ENCODE assay signal across 12 cellular contexts in the genomic region with DNA sequence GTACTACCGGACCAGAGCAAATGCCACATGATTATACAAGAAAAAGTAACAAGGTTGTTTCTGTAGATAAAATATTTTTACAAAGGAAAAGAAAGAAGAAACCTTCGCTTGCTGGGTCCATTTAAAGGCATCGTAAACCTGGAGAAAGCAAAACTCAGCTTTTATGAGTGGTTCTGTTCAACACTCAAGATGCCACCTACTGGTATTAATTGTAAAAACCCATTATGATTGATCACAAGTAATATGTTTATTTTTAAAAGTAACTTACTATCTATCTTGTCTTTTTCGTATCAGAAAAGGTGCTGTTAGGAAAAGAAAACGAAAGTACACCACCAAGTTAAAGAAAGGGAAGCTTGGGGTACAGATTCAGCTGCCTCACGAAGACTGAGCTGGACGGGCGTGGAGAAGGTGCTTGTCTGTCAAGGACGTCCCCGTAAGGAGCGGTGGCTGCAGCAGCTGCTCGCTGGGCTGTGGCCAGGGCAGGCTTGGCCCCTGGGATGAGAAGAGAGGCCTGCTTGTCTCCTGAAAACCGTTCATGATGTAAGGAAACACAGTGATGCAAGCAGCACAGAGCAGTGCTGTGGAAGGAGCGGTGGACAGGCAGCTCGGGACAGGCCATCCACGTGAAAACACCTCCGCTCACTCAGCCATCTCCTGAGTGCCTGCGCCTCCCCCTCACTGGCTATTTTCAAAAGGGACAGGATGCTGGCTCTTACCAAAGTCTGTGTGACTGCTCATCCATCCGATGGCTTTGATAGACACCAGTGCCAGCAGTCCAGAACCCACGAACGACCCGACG. TPM values are rescaled to one million over a fixed set of nuclear protein-coding genes. Genes with fewer than 3 reads are reported as not detected.
DNase-seq lines count a peak whose midpoint lies in the region; ATAC-seq and TF ChIP-seq lines count a peak whose summit lies in the region.
"Had no signal": no experiment of that assay in that cellular context is flagged by ENCODE, and none has a peak within 500 bp of the region (broad histone marks: within the 10 kb centered on the region; RNA-seq: fewer than 3 reads in every experiment).

No MANE protein-coding gene starts in this region.

- H2AFZ ChIP-seq in SU-DHL-6 (ENCODE audit: low read depth, low read length, severe bottlenecking) = no peak overlapping the region
- H2AFZ ChIP-seq: parathyroid adenoma had no signal

- H3K4me3 ChIP-seq in BLaER1 treated with 17β-estradiol and CSF1 and Interleukin-3, amounts not matched to agents 10 nM and 100 nM = peak overlapping the region in 3 of 10 experiments; percentile 24 to 29 (median 25); a peak in 2 of 20 replicates
- no peak overlapping the region for H3K4me3 ChIP-seq in SU-DHL-6 (ENCODE audit: insufficient read depth, low read length, poor library complexity, severe bottlenecking)

- H3K9me3 ChIP-seq in BLaER1 treated with 17β-estradiol and CSF1 and Interleukin-3, amounts not matched to agents 10 nM and 100 nM (replicated peaks in 1 of 11) = peaks cover 0 to under 1% (median 0%) of the 10 kb centered on the region in 11 experiments; a peak in 2 of 22 replicates
- no peaks in the 10 kb centered on the region for H3K9me3 ChIP-seq in SU-DHL-6 (ENCODE audit: insufficient read depth, low read length)

- H3F3A ChIP-seq in SU-DHL-6 (ENCODE audit: insufficient read depth) = peaks cover 51% of the 10 kb centered on the region

- peak overlapping the region; percentile 71 to 93 (median 88) for H3K4me2 ChIP-seq in BLaER1 treated with 17β-estradiol and CSF1 and Interleukin-3, amounts not matched to agents 10 nM and 100 nM
- H3K4me2 ChIP-seq in SU-DHL-6 (ENCODE audit: low read depth, low read length, poor library complexity, severe bottlenecking) = peak overlapping the region; percentile 59

- peaks cover 44% of the 10 kb centered on the region for H3K79me2 ChIP-seq in SU-DHL-6 (ENCODE audit: insufficient read depth, low read length)

- DNase-seq in naive B cell (no peak), HK-2 (ENCODE audit: unreplicated experiment) (no peak), NCI-H2029 treated with DMSO at 0.1 percent for 48 hours (lab: John Stamatoyannopoulos, UW) (no peak), NCI-H2227 (lab: John Stamatoyannopoulos, UW; ENCODE audit: unreplicated experiment) (no peak)
- DNase-seq: activated CD8-positive, alpha-beta T cell treated with anti-CD3 and anti-CD28 coated beads for 36 hours; NCI-H1694 treated with DMSO at 0.1 percent for 48 hours; SIG-M5 had no signal

- H3K36me3 ChIP-seq in BLaER1 treated with 17β-estradiol and CSF1 and Interleukin-3, amounts not matched to agents 10 nM and 100 nM = peaks cover 38 to 82% (median 59%) of the 10 kb centered on the region in 11 experiments
- H3K36me3 ChIP-seq in SU-DHL-6 (ENCODE audit: low read length) = peaks cover 20% of the 10 kb centered on the region

- peak; percentile 24 for ATAC-seq in GM19463 (IDR thresholded peaks at IDR 0.05; ENCODE audit: unreplicated experiment)
- no peak for ATAC-seq in naive B cell (ENCODE audit: low read depth in 2 of 2)
- ATAC-seq in GM18907 (IDR thresholded peaks at IDR 0.05; ENCODE audit: unreplicated experiment) = no peak
- ATAC-seq: activated CD8-positive, alpha-beta T cell treated with anti-CD3 and anti-CD28 coated beads for 36 hours had no signal

- H3K27me3 ChIP-seq in BLaER1 treated with 17β-estradiol and CSF1 and Interleukin-3, amounts not matched to agents 10 nM and 100 nM = peaks cover 0 to 29% (median 0%) of the 10 kb centered on the region in 11 experiments; a peak in 4 of 22 replicates
- no peaks in the 10 kb centered on the region for H3K27me3 ChIP-seq in SU-DHL-6 (ENCODE audit: low read length)

- peak; percentile 22 for TF ChIP-seq CTCF in SU-DHL-6 (IDR thresholded peaks at IDR 0.05; ENCODE audit: insufficient read depth, low read length, poor library complexity, severe bottlenecking)

- peaks cover 70 to 100% (median 82%) of the 10 kb centered on the region in 3 donors for H3K4me1 Mint-ChIP-seq in naive B cell

- H3K27ac Mint-ChIP-seq in naive B cell = peak overlapping the region; percentile 42 to 98 (median 94)

- peaks cover 24 to 43% of the 10 kb centered on the region in 2 donors for H3K36me3 Mint-ChIP-seq in naive B cell

- peak overlapping the region in 6 of 8 donors; percentile 47 to 93 (median 54) for H3K4me3 Mint-ChIP-seq in naive B cell
- H3K4me3 Mint-ChIP-seq: activated CD8-positive, alpha-beta T cell treated with anti-CD3 and anti-CD28 coated beads for 36 hours had no signal

- no peaks in the 10 kb centered on the region for H3K9me3 Mint-ChIP-seq in naive B cell
- H3K9me3 Mint-ChIP-seq: activated CD8-positive, alpha-beta T cell treated with anti-CD3 and anti-CD28 coated beads for 36 hours had no signal

- H3K27me3 Mint-ChIP-seq in naive B cell = no peaks in the 10 kb centered on the region
- H3K27me3 Mint-ChIP-seq: activated CD8-positive, alpha-beta T cell treated with anti-CD3 and anti-CD28 coated beads for 36 hours had no signal

- H3K27ac ChIP-seq in BLaER1 treated with 17β-estradiol and CSF1 and Interleukin-3, amounts not matched to agents 10 nM and 100 nM = peak overlapping the region in 3 of 11 experiments; percentile 9 to 17 (median 14); a peak in 2 of 22 replicates
- peak overlapping the region; percentile 98 for H3K27ac ChIP-seq in SU-DHL-6 (ENCODE audit: low read depth, low read length)
- H3K27ac ChIP-seq: parathyroid adenoma had no signal

- H4K20me1 ChIP-seq in BLaER1 treated with 17β-estradiol and CSF1 and Interleukin-3, amounts not matched to agents 10 nM and 100 nM = peaks cover 68 to 100% (median 95%) of the 10 kb centered on the region in 11 experiments
- peaks cover 9% of the 10 kb centered on the region; the same call in 1 of the 2 replicates for H4K20me1 ChIP-seq in SU-DHL-6 (ENCODE audit: low read depth, low read length)

- no peaks in the 10 kb centered on the region for H3K9me2 ChIP-seq in SU-DHL-6 (replicated peaks; ENCODE audit: insufficient read depth, low read length)

- H3K4me1 ChIP-seq in BLaER1 treated with 17β-estradiol and CSF1 and Interleukin-3, amounts not matched to agents 10 nM and 100 nM = peaks cover 57 to 89% (median 64%) of the 10 kb centered on the region in 10 experiments

- peak overlapping the region in 5 of 11 experiments; percentile 2 to 48 (median 32); a peak in 8 of 22 replicates for H3K9ac ChIP-seq in BLaER1 treated with 17β-estradiol and CSF1 and Interleukin-3, amounts not matched to agents 10 nM and 100 nM
- peak overlapping the region; percentile 56 for H3K9ac ChIP-seq in SU-DHL-6 (ENCODE audit: low read length)
- H3K9ac ChIP-seq: parathyroid adenoma had no signal

RNA-seq across cellular contexts. Expression of gene SLC15A4, which starts 25.0 kb away (rescaled TPM):
- 10 to 100 TPM in 4 of 6 donors, 1 to 10 TPM in 2; 4.5 to 34.3 (median 13.8) TPM for polyA plus RNA-seq in naive B cell (ENCODE audit: low read depth in 6 of 6)

RNA-seq across cellular contexts. Expression of gene GLT1D1, which starts 54.5 kb away (rescaled TPM):
- polyA plus RNA-seq in naive B cell (ENCODE audit: low read depth in 6 of 6) = under 1 TPM in 4 of 6 donors, not detected in 2; 0.13 to 0.52 (median 0.33) TPM
